Comparison of ENCODE assay signal across 24 cellular contexts in the genomic region with DNA sequence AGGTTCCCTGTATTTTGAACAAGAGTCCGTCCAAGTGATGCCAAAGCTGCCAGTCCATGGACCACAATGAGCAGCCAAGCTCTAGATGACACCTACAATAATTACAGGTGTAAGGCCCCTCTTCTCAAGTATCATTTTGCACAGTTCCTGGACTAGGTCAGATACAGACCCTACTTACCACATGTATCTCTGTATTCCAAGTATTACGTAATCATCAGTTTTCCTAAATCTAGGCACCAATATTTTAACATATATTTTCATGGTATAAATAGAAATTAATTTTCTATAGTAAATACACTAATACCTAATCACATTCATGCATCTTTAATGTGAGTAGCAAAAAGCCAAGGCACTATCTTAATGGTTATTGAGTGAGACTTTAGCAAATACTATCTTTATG.
DNase-seq lines count a peak whose midpoint lies in the region; ATAC-seq, FAIRE-seq and TF ChIP-seq lines count a peak whose summit lies in the region.
"Had no signal": no experiment of that assay in that cellular context is flagged by ENCODE, and none has a peak within 500 bp of the region (broad histone marks: within the 10 kb centered on the region; RNA-seq: fewer than 3 reads in every experiment).

No MANE protein-coding gene starts in this region.

- H3K4me2 ChIP-seq in DND-41 (ENCODE audit: insufficient read depth, low read length) = no peak overlapping the region
- no peak overlapping the region for H3K4me2 ChIP-seq in IMR-90 (ENCODE audit: low read depth, low read length)
- no peak overlapping the region for H3K4me2 ChIP-seq in H1 (ENCODE audit: insufficient read depth in 1 of 2, low read depth in 2 of 2, low read length in 2 of 2)
- H3K4me2 ChIP-seq: BLaER1 had no signal

- H3K56ac ChIP-seq in IMR-90 (ENCODE audit: extremely low read depth, insufficient read depth, low read length) (no peak overlapping the region), H1 (replicated peaks; ENCODE audit: insufficient read length, low read depth, low read length) (no peak overlapping the region)

- H3K23ac ChIP-seq in IMR-90 (ENCODE audit: low read depth, low read length) (no peak overlapping the region), H1 (ENCODE audit: insufficient read length) (no peak overlapping the region)

- no peak for TF ChIP-seq EP300 in H1 (IDR thresholded peaks at IDR 0.05; ENCODE audit: borderline replicate concordance in 1 of 2, low read depth in 2 of 2, low read length in 2 of 2)

- no peaks in the 10 kb centered on the region for H3K79me2 ChIP-seq in DND-41 (ENCODE audit: insufficient read depth, low read length)
- H3K79me2 ChIP-seq in H1 (ENCODE audit: control insufficient read depth in 1 of 2, insufficient read depth in 2 of 2, low read length in 2 of 2) = no peaks in the 10 kb centered on the region

- no peaks in the 10 kb centered on the region for H3K9me1 ChIP-seq in IMR-90 (ENCODE audit: insufficient read depth, low read length)

- no peak for TF ChIP-seq POLR2A in IMR-90 (IDR thresholded peaks at IDR 0.05; ENCODE audit: low read depth, low read length)
- no peak for TF ChIP-seq POLR2A in H1 (IDR thresholded peaks at IDR 0.05; ENCODE audit: control extremely low read depth in 1 of 2, low read depth in 2 of 2, low read length in 2 of 2)

- H2AK5ac ChIP-seq in IMR-90 (ENCODE audit: low read depth, low read length) (no peak overlapping the region), H1 (ENCODE audit: low read depth, low read length) (no peak overlapping the region)

- H3K4me1 ChIP-seq in DND-41 (ENCODE audit: insufficient read depth, low read length) (peaks cover 56% of the 10 kb centered on the region), IMR-90 (ENCODE audit: control insufficient read depth, insufficient read depth, low read length) (peaks cover 3% of the 10 kb centered on the region), H1 (replicated peaks in 1 of 4; ENCODE audit: control insufficient read depth in 3 of 4, insufficient read depth in 4 of 4, low read length in 3 of 4) (no peaks in the 10 kb centered on the region)
- H3K4me1 ChIP-seq: BE2C, Caco-2 had no signal

- H3K9ac ChIP-seq in DND-41 (ENCODE audit: low read depth, low read length) (no peak overlapping the region), IMR-90 (ENCODE audit: low read depth, low read length) (no peak overlapping the region), H1 (replicated peaks in 1 of 4; ENCODE audit: extremely low read depth in 1 of 4, low read depth in 3 of 4, low read length in 3 of 4) (no peak overlapping the region)
- H3K9ac ChIP-seq: BLaER1 had no signal

- H4K91ac ChIP-seq in IMR-90 (ENCODE audit: insufficient read depth, low read depth, low read length) (no peak overlapping the region), H1 (replicated peaks; ENCODE audit: insufficient read length, low read length) (no peak overlapping the region)

- no peak overlapping the region for H4K5ac ChIP-seq in IMR-90 (ENCODE audit: low read depth, low read length)
- H4K5ac ChIP-seq in H1 (ENCODE audit: insufficient read length, low read depth, low read length) = no peak overlapping the region

- H3K36me3 ChIP-seq in DND-41 (ENCODE audit: insufficient read depth, low read length) = no peaks in the 10 kb centered on the region
- no peaks in the 10 kb centered on the region for H3K36me3 ChIP-seq in IMR-90 (ENCODE audit: control insufficient read depth, insufficient read depth, low read length)
- H3K36me3 ChIP-seq in H1 (ENCODE audit: control insufficient read depth in 2 of 4, insufficient read depth in 4 of 4, low read length in 3 of 4) = no peaks in the 10 kb centered on the region
- H3K36me3 ChIP-seq: BE2C, BLaER1 had no signal

- no peaks in the 10 kb centered on the region for H3K27me3 ChIP-seq in DND-41 (ENCODE audit: insufficient read depth, low read length, poor library complexity)
- H3K27me3 ChIP-seq in IMR-90 (ENCODE audit: control insufficient read depth, insufficient read depth, low read length) = peaks cover 5% of the 10 kb centered on the region
- no peaks in the 10 kb centered on the region for H3K27me3 ChIP-seq in H1 (replicated peaks in 1 of 4; ENCODE audit: control insufficient read depth in 3 of 4, extremely low read depth in 1 of 4, insufficient read depth in 3 of 4, low read length in 3 of 4)
- H3K27me3 ChIP-seq: BE2C, BLaER1 had no signal

- no peak overlapping the region for H2BK120ac ChIP-seq in IMR-90 (ENCODE audit: low read depth, low read length)
- no peak overlapping the region for H2BK120ac ChIP-seq in H1 (replicated peaks; ENCODE audit: low read depth, low read length)

- no peaks in the 10 kb centered on the region for H4K20me1 ChIP-seq in DND-41 (ENCODE audit: insufficient read depth, low read length)
- no peaks in the 10 kb centered on the region for H4K20me1 ChIP-seq in IMR-90 (ENCODE audit: insufficient read depth, low read length)
- H4K20me1 ChIP-seq in H1 (replicated peaks in 1 of 2; ENCODE audit: control insufficient read depth in 1 of 2, insufficient read depth in 2 of 2, low read length in 2 of 2) = no peaks in the 10 kb centered on the region
- H4K20me1 ChIP-seq: BLaER1 had no signal

- H2BK5ac ChIP-seq in IMR-90 (ENCODE audit: low read depth, low read length, poor library complexity, severe bottlenecking) (no peak overlapping the region), H1 (ENCODE audit: low read depth, low read length) (no peak overlapping the region)

- H3K18ac ChIP-seq in IMR-90 (ENCODE audit: low read depth, low read length) (no peak overlapping the region), H1 (ENCODE audit: extremely low read depth, low read length) (no peak overlapping the region)

- CTCF ChIA-PET in IMR-90 (lab: Yijun Ruan, JAX) = interaction anchor here (2.4 kb wide), 1 partner anchor 12 kb away, joined by 8 read pairs; no protein-coding TSS in a partner anchor
- CTCF ChIA-PET in H1 (lab: Charles Lee; ENCODE audit: partially characterized antibody) = interaction anchor here (0.7 to 2.9 kb wide), 6 partner anchors 9 to 56 kb away, joined by 3 to 10 read pairs (median 6); no protein-coding TSS in a partner anchor

- WGBS in IMR-90 (ENCODE audit: extremely low coverage in 2 of 2, insufficient read length in 1 of 2), 2 experiments = 100% methylated on average over 1 of the region's 2 CpGs; no CpG with 5 or more reads in 1 of the 2 experiments
- WGBS in H1 (ENCODE audit: extremely low coverage in 1 of 2, insufficient coverage in 1 of 2, insufficient read length in 1 of 2, insufficient replicate concordance in 2 of 2, low coverage in 1 of 2, low lambda C conversion rate in 2 of 2, missing lambda C conversion rate in 1 of 2), 2 experiments = 96% methylated on average over 2 of the region's 2 CpGs; no CpG with 5 or more reads in 1 of the 2 experiments

- no peaks in the 10 kb centered on the region for H3K9me3 ChIP-seq in DND-41 (ENCODE audit: insufficient read depth, low read length, severe bottlenecking)
- H3K9me3 ChIP-seq in IMR-90 (ENCODE audit: control insufficient read depth, insufficient read depth, low read length) = no peaks in the 10 kb centered on the region
- H3K9me3 ChIP-seq in H1 (ENCODE audit: insufficient read depth in 2 of 2, low read depth in 1 of 2, low read length in 1 of 2) = no peaks in the 10 kb centered on the region
- H3K9me3 ChIP-seq: BE2C, BLaER1, Caco-2 had no signal

- H4K8ac ChIP-seq in IMR-90 (ENCODE audit: low read depth in 2 of 2, low read length in 2 of 2) (no peak overlapping the region), H1 (ENCODE audit: extremely low read depth, insufficient read depth, low read length) (no peak overlapping the region)

- H2BK20ac ChIP-seq in IMR-90 (ENCODE audit: low read depth, low read length) (no peak overlapping the region), H1 (ENCODE audit: low read length) (no peak overlapping the region)

- dilution Hi-C loops in IMR-90 (cut with HindIII; ENCODE audit: low sequenced_read_pairs, unreplicated experiment) = no loop called here

- H2BK15ac ChIP-seq in IMR-90 (ENCODE audit: low read depth, low read length) (no peak overlapping the region), H1 (ENCODE audit: low read length) (no peak overlapping the region)

- H3K27ac ChIP-seq in DND-41 (ENCODE audit: low read length) (peak overlapping the region; percentile 85; the same call in 1 of the 2 replicates), IMR-90 (ENCODE audit: insufficient read depth, low read length) (no peak overlapping the region), H1 (ENCODE audit: low read depth, low read length) (no peak overlapping the region)
- H3K27ac ChIP-seq: BLaER1 had no signal

- H2BK12ac ChIP-seq in H1 (ENCODE audit: low read depth, low read length) = no peak overlapping the region

- no peak for TF ChIP-seq RAD21 in IMR-90 (IDR thresholded peaks at IDR 0.05; ENCODE audit: low read length)
- no peak for TF ChIP-seq RAD21 in H1 (IDR thresholded peaks at IDR 0.05 in 1 of 2, conservative IDR thresholded peaks at IDR 0.05 in 1 of 2; ENCODE audit: low read depth in 2 of 2, low read length in 2 of 2)

- POLR2A ChIA-PET in IMR-90 (lab: Charles Lee; ENCODE audit: unreplicated experiment) = no interaction called here
- POLR2A ChIA-PET in H1 (lab: Charles Lee; ENCODE audit: partially characterized antibody) = no interaction called here

- H3K23me2 ChIP-seq in H1 (ENCODE audit: low read depth, low read length) = no peaks in the 10 kb centered on the region

- in situ Hi-C loops in IMR-90 (cut with MboI; ENCODE audit: low sequenced_read_pairs) = no loop called here

- intact Hi-C loops in IMR-90 (cut with micrococcal nuclease) = no loop called here

- TF ChIP-seq CTCF in DND-41 (IDR thresholded peaks at IDR 0.05; ENCODE audit: borderline replicate concordance, extremely low read depth, low read length, poor library complexity, severe bottlenecking) = no peak
- TF ChIP-seq CTCF in IMR-90 (conservative IDR thresholded peaks at IDR 0.05; ENCODE audit: low read depth, low read length) = no peak
- no peak for TF ChIP-seq CTCF in H1 (IDR thresholded peaks at IDR 0.05; ENCODE audit: control extremely low read depth in 1 of 3, insufficient read depth in 1 of 3, low read depth in 1 of 3, low read length in 3 of 3)

- H2AK9ac ChIP-seq in IMR-90 (replicated peaks; ENCODE audit: low read depth, low read length, poor library complexity) = no peak overlapping the region

- no peak overlapping the region for H3K4me3 ChIP-seq in DND-41 (ENCODE audit: low read depth in 1 of 2, low read length in 2 of 2)
- no peak overlapping the region for H3K4me3 ChIP-seq in IMR-90 (ENCODE audit: insufficient read depth, low read depth, low read length)
- H3K4me3 ChIP-seq in H1 (ENCODE audit: extremely low read depth in 1 of 4, insufficient read depth in 2 of 4, low read depth in 3 of 4, low read length in 4 of 4) = no peak overlapping the region
- H3K4me3 ChIP-seq: BLaER1, GM12878 had no signal

- H3K79me1 ChIP-seq in IMR-90 (ENCODE audit: low read depth in 1 of 2, low read length in 2 of 2) = no peaks in the 10 kb centered on the region
- H3K79me1 ChIP-seq in H1 (ENCODE audit: low read depth, low read length) = no peaks in the 10 kb centered on the region

- no TSS peak for BruUV-seq in IMR-90 (replicated peaks; lab: Mats Ljungman, UMichigan)

- H2AFZ ChIP-seq in DND-41 (ENCODE audit: low read depth, low read length) (no peak overlapping the region), IMR-90 (replicated peaks; ENCODE audit: low read length, poor library complexity) (no peak overlapping the region), H1 (ENCODE audit: low read length) (no peak overlapping the region)

- H3K14ac ChIP-seq in IMR-90 (replicated peaks; ENCODE audit: low read depth, low read length) (no peak overlapping the region), H1 (ENCODE audit: insufficient read length) (no peak overlapping the region)

- H3K4ac ChIP-seq in IMR-90 (ENCODE audit: low read depth, low read length) (no peak overlapping the region), H1 (replicated peaks; ENCODE audit: insufficient read length, low read depth, low read length) (no peak overlapping the region)

- no peak for FAIRE-seq in H1 (lab: Jason Lieb, UNC)
- FAIRE-seq: A204.1, D721Med, GM12878, GM12892, GM18507, GM19239 had no signal

- ATAC-seq in DND-41 (ENCODE audit: insufficient read depth, low read depth) (no peak), IMR-90 (ENCODE audit: low read depth) (no peak), GM18907 (IDR thresholded peaks at IDR 0.05; ENCODE audit: unreplicated experiment) (no peak), HG02798 (IDR thresholded peaks at IDR 0.05; ENCODE audit: poor library complexity, unreplicated experiment) (no peak)
- ATAC-seq: GM12878 had no signal

- DNase-seq in DND-41 (no peak), IMR-90 (no peak), H1 (ENCODE audit: low read depth in 1 of 2, low spot score in 2 of 2) (no peak)
- DNase-seq: 8988T; ACHN; BE2C; C1 segment of cervical spinal cord; Caco-2; Calu3; CD4-positive, alpha-beta memory T cell; CD4-positive, CD25-positive, alpha-beta regulatory T cell; CD8-positive, alpha-beta memory T cell; DMS79 treated with DMSO at 0.1 percent for 48 hours; EL; GDM1 had no signal
